Comparison of ENCODE assay signal across 21 cellular contexts in the genomic region with DNA sequence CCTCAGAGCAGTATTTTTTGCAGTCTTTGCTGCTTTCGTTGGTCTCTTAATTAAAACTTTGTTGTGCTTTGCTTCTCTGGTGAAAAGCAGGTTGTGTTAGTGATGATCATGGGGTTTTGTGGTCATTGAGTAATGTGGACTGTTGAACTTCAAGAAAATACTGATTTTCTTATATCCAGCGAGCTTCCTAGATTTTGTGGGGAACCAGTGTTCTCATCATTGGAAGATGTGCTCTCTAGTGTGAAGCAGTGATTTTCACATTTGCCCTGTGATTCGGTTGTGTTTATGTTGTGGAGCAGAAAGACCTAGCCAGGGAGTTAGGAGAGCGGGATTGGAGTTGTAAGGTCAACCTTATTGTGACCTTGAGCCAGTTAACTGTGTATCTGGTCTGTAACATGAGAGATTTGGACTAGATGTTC. TPM values are rescaled to one million over a fixed set of nuclear protein-coding genes. Genes with fewer than 3 reads are reported as not detected.
DNase-seq lines count a peak whose midpoint lies in the region; TF ChIP-seq lines count a peak whose summit lies in the region.
"Had no signal": no experiment of that assay in that cellular context is flagged by ENCODE, and none has a peak within 500 bp of the region (broad histone marks: within the 10 kb centered on the region; RNA-seq: fewer than 3 reads in every experiment).

No MANE protein-coding gene starts in this region.

- peaks cover 3 to 58% of the 10 kb centered on the region in 2 donors for H3K4me1 ChIP-seq in ascending aorta
- H3K4me1 ChIP-seq in Peyer's patch, result peaks cover 0 to 18% (median 0%) of the 10 kb centered on the region in 4 donors
- H3K4me1 ChIP-seq: HAP-1 had no signal

- no peak overlapping the region for H3K4me3 Mint-ChIP-seq in HFFc6
- H3K4me3 Mint-ChIP-seq: CD14-positive monocyte, neural crest cell had no signal

- DNase-seq in HFFc6 (no peak), ascending aorta (ENCODE audit: low spot score in 2 of 2) (peak in 1 of 2 donors; percentile 12), fibroblast of peridontal ligament (ENCODE audit: extremely low read depth) (peak; percentile 62), renal cortical epithelial cell (ENCODE audit: low read depth) (peak; percentile 78), D341Med (ENCODE audit: low spot score) (no peak), Peyer's patch (no peak), H7 (no peak)
- DNase-seq: activated CD4-positive, alpha-beta T cell treated with anti-CD3 and anti-CD28 coated beads, Interleukin-2, amount 50 U/mL, for 1 hour; Calu3; islet precursor cell; Kasumi-1; NCI-H1092; NCI-H187 treated with DMSO at 0.1 percent for 48 hours; NCI-H2227 treated with DMSO at 0.1 percent for 48 hours; stimulated activated CD4-positive, alpha-beta T cell treated with anti-CD3 and anti-CD28 coated beads, Interleukin-2, amount 100 ng/mL, for 24 hours had no signal

- peaks cover 24% of the 10 kb centered on the region for H3K36me3 Mint-ChIP-seq in HFFc6 (ENCODE audit: low read depth)
- H3K36me3 Mint-ChIP-seq: activated naive CD4-positive, alpha-beta T cell treated with anti-CD3 and anti-CD28 coated beads, Interleukin-2, amount 50 U/mL, for 72 hours had no signal

- no peak for TF ChIP-seq POLR2A in Peyer's patch (IDR thresholded peaks at IDR 0.05)

- H3K36me3 ChIP-seq in ascending aorta (no peaks in the 10 kb centered on the region), Peyer's patch (no peaks in the 10 kb centered on the region), H7 (replicated peaks; ENCODE audit: control insufficient read depth, insufficient read depth, low read length) (no peaks in the 10 kb centered on the region)
- H3K36me3 ChIP-seq: HAP-1 had no signal

- H3K27ac Mint-ChIP-seq in HFFc6, result peak overlapping the region; percentile 69
- H3K27ac Mint-ChIP-seq: activated naive CD4-positive, alpha-beta T cell treated with anti-CD3 and anti-CD28 coated beads, Interleukin-2, amount 50 U/mL, for 72 hours; CD14-positive monocyte; progenitor cell of endocrine pancreas had no signal

- H3K9me3 ChIP-seq in ascending aorta, result no peaks in the 10 kb centered on the region
- H3K9me3 ChIP-seq in Peyer's patch, result no peaks in the 10 kb centered on the region
- H3K9me3 ChIP-seq: HAP-1 had no signal

- H3K27ac ChIP-seq in ascending aorta (peak overlapping the region; percentile 37 to 38), Peyer's patch (no peak overlapping the region)

- H3K4me3 ChIP-seq in ascending aorta (no peak overlapping the region), Peyer's patch (no peak overlapping the region), H7 (ENCODE audit: insufficient read depth, low read depth, low read length) (no peak overlapping the region)
- H3K4me3 ChIP-seq: HAP-1, skin epidermis had no signal

- peaks cover 3% of the 10 kb centered on the region for H3K27me3 Mint-ChIP-seq in HFFc6 (ENCODE audit: insufficient read depth)
- H3K27me3 Mint-ChIP-seq: progenitor cell of endocrine pancreas had no signal

- intact Hi-C loops in ascending aorta (cut with DNase I), result no loop called here

- TF ChIP-seq CTCF in HFFc6 (IDR thresholded peaks at IDR 0.05), result no peak
- TF ChIP-seq CTCF in ascending aorta (IDR thresholded peaks at IDR 0.05), result no peak
- TF ChIP-seq CTCF in Peyer's patch (IDR thresholded peaks at IDR 0.05), result no peak

- H3K27me3 ChIP-seq in ascending aorta (no peaks in the 10 kb centered on the region), Peyer's patch (no peaks in the 10 kb centered on the region), H7 (ENCODE audit: control insufficient read depth, insufficient read depth, low read length) (peaks cover 14% of the 10 kb centered on the region; the same call in 1 of the 2 replicates)

- no peaks in the 10 kb centered on the region for H3K9me3 Mint-ChIP-seq in HFFc6
- H3K9me3 Mint-ChIP-seq: activated naive CD4-positive, alpha-beta T cell treated with anti-CD3 and anti-CD28 coated beads, Interleukin-2, amount 50 U/mL, for 72 hours; CD14-positive monocyte had no signal

- H3K4me1 Mint-ChIP-seq in HFFc6 (ENCODE audit: low read depth), result peaks cover 74% of the 10 kb centered on the region

RNA-seq across cellular contexts. Expression of a gene that starts 12.4 kb away (rescaled TPM):
- 10 to 100 TPM; 31.2 to 37.4 (median 34.3) TPM for total RNA-seq in HFFc6 (2021; fragmentation: NEBNext Ultra II Directional; extraction: Animal tissue kit (Norgen Biotek cat#: 25700))
- 56.9 TPM for total RNA-seq in ascending aorta
- total RNA-seq in renal cortical epithelial cell, result 59.4 and 68.6 TPM in 2 replicates
- total RNA-seq in Peyer's patch, result 10 to 100 TPM; 30.6 to 59.4 (median 37.8) TPM
- total RNA-seq in H7 (2014; rRNA removed; shearing (Covaris generic)), result 5.2 TPM in 2 replicates

Comparison
In these comparisons a context has a peak if more than half of its experiments do, and no peak if none do; other contexts are left out.
1. DNase-seq: peak in fibroblast of peridontal ligament (single experiment) and renal cortical epithelial cell (single experiment); none in HFFc6 (single experiment), D341Med (single experiment), Peyer's patch (0 of 3) and H7 (single experiment).
2. H3K27ac ChIP-seq: peak in ascending aorta (2 of 2); none in Peyer's patch (0 of 4).